In genomic region chr5:179319123-179319522, GRCh38 we compare ENCODE assay signal across 20 cellular contexts. TPM values are rescaled to one million over a fixed set of nuclear protein-coding genes. Genes with fewer than 3 reads are reported as not detected.
DNase-seq lines count a peak whose midpoint lies in the region; ATAC-seq and TF ChIP-seq lines count a peak whose summit lies in the region.
"Had no signal": no experiment of that assay in that cellular context is flagged by ENCODE, and none has a peak within 500 bp of the region (broad histone marks: within the 10 kb centered on the region; RNA-seq: fewer than 3 reads in every experiment).

No MANE protein-coding gene starts in this region.

- H3K4me3 ChIP-seq in brain microvascular endothelial cell (ENCODE audit: low read depth, low read length) (no peak overlapping the region), upper lobe of right lung (no peak overlapping the region)
- H3K4me3 ChIP-seq: Peyer's patch had no signal

- H3K27ac Mint-ChIP-seq in nephron progenitor cell: peak overlapping the region; percentile 58

- peaks cover 12% of the 10 kb centered on the region for H3K27me3 Mint-ChIP-seq in nephron progenitor cell (ENCODE audit: low read depth, poor library complexity)

- in situ Hi-C loops in brain microvascular endothelial cell (cut with HindIII; ENCODE audit: low pct_ligation_motif_present, low sequenced_read_pairs): no loop called here

- H3K9me3 Mint-ChIP-seq in nephron progenitor cell: peaks cover 9% of the 10 kb centered on the region

- H3K4me1 Mint-ChIP-seq in nephron progenitor cell: peaks cover 95% of the 10 kb centered on the region
- H3K4me1 Mint-ChIP-seq: CD8-positive, alpha-beta memory T cell had no signal

- H3K27me3 ChIP-seq in brain microvascular endothelial cell (replicated peaks) (no peaks in the 10 kb centered on the region), upper lobe of right lung (no peaks in the 10 kb centered on the region)
- H3K27me3 ChIP-seq: BE2C, Peyer's patch had no signal

- ATAC-seq in left cardiac atrium (no peak), Right ventricle myocardium superior (ENCODE audit: poor library complexity) (no peak), upper lobe of right lung (no peak), HG02870 (IDR thresholded peaks at IDR 0.05; ENCODE audit: unreplicated experiment) (no peak), GM18868 (IDR thresholded peaks at IDR 0.05; ENCODE audit: unreplicated experiment) (no peak)

- H3K27ac ChIP-seq in brain microvascular endothelial cell (peak overlapping the region; percentile 98), upper lobe of right lung (no peak overlapping the region)
- H3K27ac ChIP-seq: Peyer's patch had no signal

- DNase-seq in left cardiac atrium (peak; percentile 13), Right ventricle myocardium superior (no peak), brain microvascular endothelial cell (no peak), nephron progenitor cell (no peak), upper lobe of right lung (peak; percentile 29), ecto neural progenitor cell (ENCODE audit: low spot score) (no peak)
- DNase-seq: 8988T, BE2C, DMS79, HCEC 1CT, KG1, NCI-H1436 treated with DMSO at 0.1 percent for 48 hours, NCI-H2029 treated with DMSO at 0.1 percent for 48 hours, NCI-H2227 treated with DMSO at 0.1 percent for 48 hours, NCI-H524, SHP77 had no signal

- intact Hi-C loops in left cardiac atrium (cut with DNase I) (no loop called here), Right ventricle myocardium superior (cut with DNase I) (no loop called here), upper lobe of right lung (cut with DNase I) (no loop called here)

- H3K36me3 ChIP-seq in brain microvascular endothelial cell (replicated peaks) (no peaks in the 10 kb centered on the region), upper lobe of right lung (no peaks in the 10 kb centered on the region)
- H3K36me3 ChIP-seq: BE2C, Peyer's patch had no signal

- H3K4me3 Mint-ChIP-seq in nephron progenitor cell: peak overlapping the region; percentile 69
- H3K4me3 Mint-ChIP-seq: CD8-positive, alpha-beta memory T cell had no signal

- H3K36me3 Mint-ChIP-seq in nephron progenitor cell (ENCODE audit: low read depth): peaks cover 9% of the 10 kb centered on the region
- H3K36me3 Mint-ChIP-seq: CD8-positive, alpha-beta memory T cell had no signal

- no peaks in the 10 kb centered on the region for H3K9me3 ChIP-seq in upper lobe of right lung
- H3K9me3 ChIP-seq: BE2C, Peyer's patch had no signal

- TF ChIP-seq CTCF in brain microvascular endothelial cell (IDR thresholded peaks at IDR 0.05; ENCODE audit: low read depth, low read length, missing control alignments): no peak
- TF ChIP-seq CTCF in nephron progenitor cell (IDR thresholded peaks at IDR 0.05): no peak
- no peak for TF ChIP-seq CTCF in upper lobe of right lung (IDR thresholded peaks at IDR 0.05)

- H3K4me1 ChIP-seq in upper lobe of right lung: peaks cover 19% of the 10 kb centered on the region
- H3K4me1 ChIP-seq: BE2C, Peyer's patch had no signal

RNA-seq across cellular contexts. Expression of gene ADAMTS2, which starts 26.1 kb away (rescaled TPM):
- total RNA-seq in left cardiac atrium: 10 to 100 TPM; 15.0 to 22.7 TPM
- 3.6 TPM for total RNA-seq in Right ventricle myocardium superior
- 16.4 TPM for total RNA-seq in upper lobe of right lung
- total RNA-seq: CD8-positive, alpha-beta memory T cell had no signal

Comparison
In these comparisons a context has a peak if more than half of its experiments do, and no peak if none do; other contexts are left out.
1. DNase-seq: peak in left cardiac atrium (single experiment) and upper lobe of right lung (single experiment); none in Right ventricle myocardium superior (single experiment), brain microvascular endothelial cell (single experiment), nephron progenitor cell (single experiment) and ecto neural progenitor cell (single experiment).